In the genomic region with DNA sequence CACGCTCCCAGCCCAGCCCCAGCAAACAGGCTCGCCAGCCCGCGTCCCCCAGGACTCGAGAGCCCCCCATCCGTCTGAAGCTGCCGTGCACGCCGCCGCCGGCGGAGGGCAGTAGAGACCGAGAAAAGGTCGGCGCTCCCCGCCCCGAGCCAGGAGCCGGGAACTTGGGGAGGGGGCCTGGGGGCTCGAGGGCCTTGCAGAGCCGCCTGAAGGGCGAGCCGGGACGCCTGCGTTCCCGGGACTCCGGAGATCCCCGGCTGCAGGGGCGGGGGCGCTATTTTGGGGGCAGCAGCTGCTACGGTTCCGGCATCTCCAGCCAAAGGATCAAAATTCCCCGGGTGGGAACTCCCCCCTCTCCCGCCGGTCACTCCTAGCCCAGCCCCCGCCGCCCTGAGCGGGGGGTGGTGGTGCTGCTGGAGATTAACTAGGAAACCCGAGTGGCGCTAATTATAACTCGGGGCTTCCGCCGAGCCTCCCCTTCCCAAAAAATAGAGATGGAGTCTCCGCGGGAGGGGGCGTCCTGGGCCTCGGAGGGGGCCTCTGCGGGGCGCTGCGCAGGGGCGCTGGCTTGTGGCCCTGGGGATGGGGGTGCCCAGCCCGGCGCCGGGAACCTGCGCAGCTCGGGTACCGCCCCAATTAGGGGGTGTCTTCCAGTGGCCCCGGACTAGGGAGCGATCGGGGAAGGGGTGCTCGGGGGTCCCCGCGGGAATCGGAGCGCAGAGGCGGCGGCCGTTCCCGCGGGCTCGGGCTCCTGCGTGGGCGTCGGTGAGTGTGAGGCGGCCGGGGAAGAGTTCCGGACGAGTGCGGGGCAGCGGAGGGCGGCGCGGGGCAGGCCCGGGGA, we compare ENCODE assay signal across 8 cellular contexts. TPM values are rescaled to one million over a fixed set of nuclear protein-coding genes. Genes with fewer than 3 reads are reported as not detected.
DNase-seq lines count a peak whose midpoint lies in the region; ATAC-seq and TF ChIP-seq lines count a peak whose summit lies in the region.

No MANE protein-coding gene starts in this region.

- H3K27me3 ChIP-seq in H7 (ENCODE audit: control insufficient read depth, insufficient read depth, low read length) (peaks cover 12% of the 10 kb centered on the region), ectodermal cell (ENCODE audit: control insufficient read depth, insufficient read depth, low read length, poor library complexity, severe bottlenecking) (peaks cover 36% of the 10 kb centered on the region), thoracic aorta (replicated peaks; ENCODE audit: insufficient read depth) (peaks cover 8% of the 10 kb centered on the region)

- H3K27ac ChIP-seq in ectodermal cell (ENCODE audit: insufficient read depth, low read depth, low read length, poor library complexity, severe bottlenecking) (no peak overlapping the region), mesodermal cell (ENCODE audit: low read depth, low read length, severe bottlenecking) (no peak overlapping the region), thoracic aorta (peak overlapping the region in 1 of 2 donors; percentile 28)

- no peaks in the 10 kb centered on the region for H3K9me3 ChIP-seq in ectodermal cell (ENCODE audit: control insufficient read depth, low read length)
- H3K9me3 ChIP-seq in mesodermal cell (ENCODE audit: control insufficient read depth, low read length), result no peaks in the 10 kb centered on the region
- no peaks in the 10 kb centered on the region for H3K9me3 ChIP-seq in thoracic aorta

- peak overlapping the region; percentile 36; the same call in 1 of the 2 replicates for H3K4me3 ChIP-seq in AG10803 (ENCODE audit: low read length)
- peak overlapping the region; percentile 61 for H3K4me3 ChIP-seq in H7 (ENCODE audit: insufficient read depth, low read depth, low read length)
- peak overlapping the region; percentile 38 for H3K4me3 ChIP-seq in ectodermal cell (ENCODE audit: insufficient read depth, low read depth, low read length)
- H3K4me3 ChIP-seq in mesodermal cell (ENCODE audit: extremely low read depth, insufficient read depth, low read length, poor library complexity, severe bottlenecking), result peak overlapping the region; percentile 69
- peak overlapping the region; percentile 62 for H3K4me3 ChIP-seq in thoracic aorta

- peak; percentile 61 for TF ChIP-seq CTCF in AG10803 (conservative IDR thresholded peaks at IDR 0.05; ENCODE audit: low read length)
- TF ChIP-seq CTCF in thoracic aorta (IDR thresholded peaks at IDR 0.05), result peak; percentile 76

- ATAC-seq in thoracic aorta (ENCODE audit: insufficient number of reproducible peaks, low FRiP score, low read depth) (no peak), GM21786 (IDR thresholded peaks at IDR 0.05; ENCODE audit: unreplicated experiment) (no peak), GM18867 (IDR thresholded peaks at IDR 0.05; ENCODE audit: unreplicated experiment) (no peak)

- WGBS in ectodermal cell, 2 experiments, result 1% methylated on average over 83 of the region's 83 CpGs
- WGBS in mesodermal cell (ENCODE audit: insufficient coverage in 2 of 2), 2 experiments, result 0% methylated on average over 51 to 76 of the region's 83 CpGs

- H3K4me1 ChIP-seq in ectodermal cell (ENCODE audit: control insufficient read depth, insufficient read depth, low read length) (peaks cover 16% of the 10 kb centered on the region), mesodermal cell (ENCODE audit: control insufficient read depth, insufficient read depth, low read length, poor library complexity, severe bottlenecking) (peaks cover 16% of the 10 kb centered on the region), thoracic aorta (ENCODE audit: control insufficient read depth in 1 of 2, low read depth in 2 of 2) (peaks cover 7 to 38% of the 10 kb centered on the region in 2 donors)

- no peaks in the 10 kb centered on the region for H3K36me3 ChIP-seq in H7 (replicated peaks; ENCODE audit: control insufficient read depth, insufficient read depth, low read length)
- H3K36me3 ChIP-seq in ectodermal cell (ENCODE audit: control insufficient read depth, insufficient read depth, low read length), result no peaks in the 10 kb centered on the region
- peaks cover 3% of the 10 kb centered on the region for H3K36me3 ChIP-seq in mesodermal cell (ENCODE audit: control insufficient read depth, insufficient read depth, low read length)
- H3K36me3 ChIP-seq in thoracic aorta, result no peaks in the 10 kb centered on the region

- no peak for DNase-seq in AG10803 (ENCODE audit: low read depth)
- DNase-seq in H7, result peak; percentile 97
- DNase-seq in activated CD4-positive, CD25-positive, alpha-beta regulatory T cell treated with anti-CD3 and anti-CD28 coated beads, Interleukin-2, amount 50 U/mL, for 72 hours, result peak; percentile 70
- DNase-seq in thoracic aorta (ENCODE audit: low spot score), result no peak

RNA-seq across cellular contexts. Expression of gene ACHE, which starts 0.6 kb away (rescaled TPM):
- 17.3 and 19.2 TPM in 2 replicates for total RNA-seq in H7 (2014; rRNA removed; shearing (Covaris generic))
- 1.6 TPM for polyA plus RNA-seq in ectodermal cell (2013, experiment 1 of 4)
- 2.1 TPM for polyA plus RNA-seq in ectodermal cell (2013, experiment 2 of 4)
- 1.4 TPM for polyA plus RNA-seq in ectodermal cell (2013, experiment 3 of 4)
- polyA plus RNA-seq in ectodermal cell (2013, experiment 4 of 4), result 1.7 TPM
- polyA plus RNA-seq in mesodermal cell (2013, experiment 1 of 2), result 16.8 TPM
- 12.7 TPM for polyA plus RNA-seq in mesodermal cell (2013, experiment 2 of 2)
- 1 to 10 TPM; 3.7 to 5.1 TPM for total RNA-seq in thoracic aorta

RNA-seq across cellular contexts. Expression of gene UFSP1, which starts 5.6 kb away (rescaled TPM):
- 7.7 and 12.2 TPM in 2 replicates for total RNA-seq in H7 (2014; rRNA removed; shearing (Covaris generic))
- 0.72 TPM for polyA plus RNA-seq in ectodermal cell (2013, experiment 1 of 4)
- polyA plus RNA-seq in ectodermal cell (2013, experiment 2 of 4), result 1.5 TPM
- 1.9 TPM for polyA plus RNA-seq in ectodermal cell (2013, experiment 3 of 4)
- polyA plus RNA-seq in ectodermal cell (2013, experiment 4 of 4), result 1.7 TPM
- 1.5 TPM for polyA plus RNA-seq in mesodermal cell (2013, experiment 1 of 2)
- polyA plus RNA-seq in mesodermal cell (2013, experiment 2 of 2), result 0.86 TPM
- 1 to 10 TPM; 2.7 to 4.1 TPM for total RNA-seq in thoracic aorta

RNA-seq across cellular contexts. Expression of gene SRRT, which starts 20.2 kb away (rescaled TPM):
- 82.8 and 101 TPM in 2 replicates for total RNA-seq in H7 (2014; rRNA removed; shearing (Covaris generic))
- 216 TPM for polyA plus RNA-seq in ectodermal cell (2013, experiment 1 of 4)
- polyA plus RNA-seq in ectodermal cell (2013, experiment 2 of 4), result 222 TPM
- polyA plus RNA-seq in ectodermal cell (2013, experiment 3 of 4), result 173 TPM
- 166 TPM for polyA plus RNA-seq in ectodermal cell (2013, experiment 4 of 4)
- polyA plus RNA-seq in mesodermal cell (2013, experiment 1 of 2), result 89.6 TPM
- 82.7 TPM for polyA plus RNA-seq in mesodermal cell (2013, experiment 2 of 2)
- total RNA-seq in thoracic aorta, result 100 to 1,000 TPM; 109 TPM

RNA-seq across cellular contexts. Expression of gene TRIP6, which starts 27.9 kb away (rescaled TPM):
- total RNA-seq in H7 (2014; rRNA removed; shearing (Covaris generic)), result 95.7 and 118 TPM in 2 replicates
- polyA plus RNA-seq in ectodermal cell (2013, experiment 1 of 4), result 66.3 TPM
- polyA plus RNA-seq in ectodermal cell (2013, experiment 2 of 4), result 57.5 TPM
- polyA plus RNA-seq in ectodermal cell (2013, experiment 3 of 4), result 56.4 TPM
- 57.8 TPM for polyA plus RNA-seq in ectodermal cell (2013, experiment 4 of 4)
- 86.0 TPM for polyA plus RNA-seq in mesodermal cell (2013, experiment 1 of 2)
- 68.8 TPM for polyA plus RNA-seq in mesodermal cell (2013, experiment 2 of 2)
- 100 to 1,000 TPM in 1 of 2 donors, 10 to 100 TPM in 1; 71.9 to 103 TPM for total RNA-seq in thoracic aorta

RNA-seq across cellular contexts. Expression of gene SLC12A9, which starts 42.6 kb away (rescaled TPM):
- total RNA-seq in H7 (2014; rRNA removed; shearing (Covaris generic)), result 21.9 and 27.9 TPM in 2 replicates
- polyA plus RNA-seq in ectodermal cell (2013, experiment 1 of 4), result 25.9 TPM
- polyA plus RNA-seq in ectodermal cell (2013, experiment 2 of 4), result 26.2 TPM
- polyA plus RNA-seq in ectodermal cell (2013, experiment 3 of 4), result 21.4 TPM
- 19.9 TPM for polyA plus RNA-seq in ectodermal cell (2013, experiment 4 of 4)
- 16.4 TPM for polyA plus RNA-seq in mesodermal cell (2013, experiment 1 of 2)
- 14.7 TPM for polyA plus RNA-seq in mesodermal cell (2013, experiment 2 of 2)
- total RNA-seq in thoracic aorta, result 10 to 100 TPM; 20.0 to 25.2 TPM

Comparison
In these comparisons a context has a peak if more than half of its experiments do, and no peak if none do; other contexts are left out.
1. DNase-seq: peak in H7 (single experiment) and activated CD4-positive, CD25-positive, alpha-beta regulatory T cell treated with anti-CD3 and anti-CD28 coated beads, Interleukin-2, amount 50 U/mL, for 72 hours (single experiment); none in AG10803 (single experiment) and thoracic aorta (single experiment).
2. Peak in every context shown above with its lines, with median percentiles within 50 percentile points of each other: H3K4me3 ChIP-seq.